2 cellular contexts compared by ENCODE assay signal in the genomic region with DNA sequence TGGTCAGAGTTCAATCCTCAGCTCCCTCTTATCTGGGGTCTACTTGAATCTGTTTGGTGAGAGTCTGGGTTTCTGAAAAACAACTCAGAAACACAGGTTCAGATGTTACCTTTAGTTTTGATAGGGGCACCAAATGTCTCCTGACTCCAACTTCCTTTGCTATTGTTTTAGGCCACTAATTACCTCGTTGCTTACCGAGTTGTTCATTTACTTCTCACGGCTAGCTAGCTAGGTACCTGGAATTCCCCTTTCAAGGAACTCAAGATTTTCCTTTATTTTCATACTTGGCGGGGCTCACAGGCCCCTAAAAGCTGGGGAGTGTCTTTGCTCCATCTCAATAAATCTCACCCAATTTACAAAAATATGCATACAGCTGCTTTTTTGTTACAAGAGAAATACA.
TF ChIP-seq lines count a peak whose summit lies in the region.

No MANE protein-coding gene starts in this region.

TF ChIP-seq in GM23338, 12 proteins besides CTCF, POLR2A, EP300 and RAD21:
- TF ChIP-seq, protein P1, sequence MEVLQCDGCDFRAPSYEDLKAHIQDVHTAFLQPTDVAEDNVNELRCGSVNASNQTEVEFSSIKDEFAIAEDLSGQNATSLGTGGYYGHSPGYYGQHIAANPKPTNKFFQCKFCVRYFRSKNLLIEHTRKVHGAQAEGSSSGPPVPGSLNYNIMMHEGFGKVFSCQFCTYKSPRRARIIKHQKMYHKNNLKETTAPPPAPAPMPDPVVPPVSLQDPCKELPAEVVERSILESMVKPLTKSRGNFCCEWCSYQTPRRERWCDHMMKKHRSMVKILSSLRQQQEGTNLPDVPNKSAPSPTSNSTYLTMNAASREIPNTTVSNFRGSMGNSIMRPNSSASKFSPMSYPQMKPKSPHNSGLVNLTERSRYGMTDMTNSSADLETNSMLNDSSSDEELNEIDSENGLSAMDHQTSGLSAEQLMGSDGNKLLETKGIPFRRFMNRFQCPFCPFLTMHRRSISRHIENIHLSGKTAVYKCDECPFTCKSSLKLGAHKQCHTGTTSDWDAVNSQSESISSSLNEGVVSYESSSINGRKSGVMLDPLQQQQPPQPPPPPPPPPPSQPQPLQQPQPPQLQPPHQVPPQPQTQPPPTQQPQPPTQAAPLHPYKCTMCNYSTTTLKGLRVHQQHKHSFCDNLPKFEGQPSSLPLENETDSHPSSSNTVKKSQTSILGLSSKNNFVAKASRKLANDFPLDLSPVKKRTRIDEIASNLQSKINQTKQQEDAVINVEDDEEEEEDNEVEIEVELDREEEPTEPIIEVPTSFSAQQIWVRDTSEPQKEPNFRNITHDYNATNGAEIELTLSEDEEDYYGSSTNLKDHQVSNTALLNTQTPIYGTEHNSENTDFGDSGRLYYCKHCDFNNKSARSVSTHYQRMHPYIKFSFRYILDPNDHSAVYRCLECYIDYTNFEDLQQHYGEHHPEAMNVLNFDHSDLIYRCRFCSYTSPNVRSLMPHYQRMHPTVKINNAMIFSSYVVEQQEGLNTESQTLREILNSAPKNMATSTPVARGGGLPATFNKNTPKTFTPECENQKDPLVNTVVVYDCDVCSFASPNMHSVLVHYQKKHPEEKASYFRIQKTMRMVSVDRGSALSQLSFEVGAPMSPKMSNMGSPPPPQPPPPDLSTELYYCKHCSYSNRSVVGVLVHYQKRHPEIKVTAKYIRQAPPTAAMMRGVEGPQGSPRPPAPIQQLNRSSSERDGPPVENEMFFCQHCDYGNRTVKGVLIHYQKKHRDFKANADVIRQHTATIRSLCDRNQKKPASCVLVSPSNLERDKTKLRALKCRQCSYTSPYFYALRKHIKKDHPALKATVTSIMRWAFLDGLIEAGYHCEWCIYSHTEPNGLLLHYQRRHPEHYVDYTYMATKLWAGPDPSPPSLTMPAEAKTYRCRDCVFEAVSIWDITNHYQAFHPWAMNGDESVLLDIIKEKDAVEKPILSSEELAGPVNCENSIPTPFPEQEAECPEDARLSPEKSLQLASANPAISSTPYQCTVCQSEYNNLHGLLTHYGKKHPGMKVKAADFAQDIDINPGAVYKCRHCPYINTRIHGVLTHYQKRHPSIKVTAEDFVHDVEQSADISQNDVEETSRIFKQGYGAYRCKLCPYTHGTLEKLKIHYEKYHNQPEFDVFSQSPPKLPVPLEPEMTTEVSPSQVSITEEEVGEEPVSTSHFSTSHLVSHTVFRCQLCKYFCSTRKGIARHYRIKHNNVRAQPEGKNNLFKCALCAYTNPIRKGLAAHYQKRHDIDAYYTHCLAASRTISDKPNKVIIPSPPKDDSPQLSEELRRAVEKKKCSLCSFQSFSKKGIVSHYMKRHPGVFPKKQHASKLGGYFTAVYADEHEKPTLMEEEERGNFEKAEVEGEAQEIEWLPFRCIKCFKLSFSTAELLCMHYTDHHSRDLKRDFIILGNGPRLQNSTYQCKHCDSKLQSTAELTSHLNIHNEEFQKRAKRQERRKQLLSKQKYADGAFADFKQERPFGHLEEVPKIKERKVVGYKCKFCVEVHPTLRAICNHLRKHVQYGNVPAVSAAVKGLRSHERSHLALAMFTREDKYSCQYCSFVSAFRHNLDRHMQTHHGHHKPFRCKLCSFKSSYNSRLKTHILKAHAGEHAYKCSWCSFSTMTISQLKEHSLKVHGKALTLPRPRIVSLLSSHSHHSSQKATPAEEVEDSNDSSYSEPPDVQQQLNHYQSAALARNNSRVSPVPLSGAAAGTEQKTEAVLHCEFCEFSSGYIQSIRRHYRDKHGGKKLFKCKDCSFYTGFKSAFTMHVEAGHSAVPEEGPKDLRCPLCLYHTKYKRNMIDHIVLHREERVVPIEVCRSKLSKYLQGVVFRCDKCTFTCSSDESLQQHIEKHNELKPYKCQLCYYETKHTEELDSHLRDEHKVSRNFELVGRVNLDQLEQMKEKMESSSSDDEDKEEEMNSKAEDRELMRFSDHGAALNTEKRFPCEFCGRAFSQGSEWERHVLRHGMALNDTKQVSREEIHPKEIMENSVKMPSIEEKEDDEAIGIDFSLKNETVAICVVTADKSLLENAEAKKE (CRISPR knock-in tag; IDR thresholded peaks at IDR 0.05) = no peak
- TF ChIP-seq CREB1 (CRISPR knock-in tag; IDR thresholded peaks at IDR 0.05; ENCODE audit: low read depth) (no peak), EZH2phosphoT487 (IDR thresholded peaks at IDR 0.05; ENCODE audit: unreplicated experiment) (no peak), STAT1 (IDR thresholded peaks at IDR 0.05; ENCODE audit: unreplicated experiment) (no peak), ZNF331 (CRISPR knock-in tag; IDR thresholded peaks at IDR 0.05; ENCODE audit: low read depth) (no peak), POLR2AphosphoS5 (IDR thresholded peaks at IDR 0.05; ENCODE audit: low read depth) (no peak), ZNF114 (CRISPR knock-in tag; IDR thresholded peaks at IDR 0.05) (no peak)
- TF ChIP-seq, protein P2, sequence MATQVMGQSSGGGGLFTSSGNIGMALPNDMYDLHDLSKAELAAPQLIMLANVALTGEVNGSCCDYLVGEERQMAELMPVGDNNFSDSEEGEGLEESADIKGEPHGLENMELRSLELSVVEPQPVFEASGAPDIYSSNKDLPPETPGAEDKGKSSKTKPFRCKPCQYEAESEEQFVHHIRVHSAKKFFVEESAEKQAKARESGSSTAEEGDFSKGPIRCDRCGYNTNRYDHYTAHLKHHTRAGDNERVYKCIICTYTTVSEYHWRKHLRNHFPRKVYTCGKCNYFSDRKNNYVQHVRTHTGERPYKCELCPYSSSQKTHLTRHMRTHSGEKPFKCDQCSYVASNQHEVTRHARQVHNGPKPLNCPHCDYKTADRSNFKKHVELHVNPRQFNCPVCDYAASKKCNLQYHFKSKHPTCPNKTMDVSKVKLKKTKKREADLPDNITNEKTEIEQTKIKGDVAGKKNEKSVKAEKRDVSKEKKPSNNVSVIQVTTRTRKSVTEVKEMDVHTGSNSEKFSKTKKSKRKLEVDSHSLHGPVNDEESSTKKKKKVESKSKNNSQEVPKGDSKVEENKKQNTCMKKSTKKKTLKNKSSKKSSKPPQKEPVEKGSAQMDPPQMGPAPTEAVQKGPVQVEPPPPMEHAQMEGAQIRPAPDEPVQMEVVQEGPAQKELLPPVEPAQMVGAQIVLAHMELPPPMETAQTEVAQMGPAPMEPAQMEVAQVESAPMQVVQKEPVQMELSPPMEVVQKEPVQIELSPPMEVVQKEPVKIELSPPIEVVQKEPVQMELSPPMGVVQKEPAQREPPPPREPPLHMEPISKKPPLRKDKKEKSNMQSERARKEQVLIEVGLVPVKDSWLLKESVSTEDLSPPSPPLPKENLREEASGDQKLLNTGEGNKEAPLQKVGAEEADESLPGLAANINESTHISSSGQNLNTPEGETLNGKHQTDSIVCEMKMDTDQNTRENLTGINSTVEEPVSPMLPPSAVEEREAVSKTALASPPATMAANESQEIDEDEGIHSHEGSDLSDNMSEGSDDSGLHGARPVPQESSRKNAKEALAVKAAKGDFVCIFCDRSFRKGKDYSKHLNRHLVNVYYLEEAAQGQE (IDR thresholded peaks at IDR 0.05; ENCODE audit: unreplicated experiment) = no peak
- TF ChIP-seq, protein P3, sequence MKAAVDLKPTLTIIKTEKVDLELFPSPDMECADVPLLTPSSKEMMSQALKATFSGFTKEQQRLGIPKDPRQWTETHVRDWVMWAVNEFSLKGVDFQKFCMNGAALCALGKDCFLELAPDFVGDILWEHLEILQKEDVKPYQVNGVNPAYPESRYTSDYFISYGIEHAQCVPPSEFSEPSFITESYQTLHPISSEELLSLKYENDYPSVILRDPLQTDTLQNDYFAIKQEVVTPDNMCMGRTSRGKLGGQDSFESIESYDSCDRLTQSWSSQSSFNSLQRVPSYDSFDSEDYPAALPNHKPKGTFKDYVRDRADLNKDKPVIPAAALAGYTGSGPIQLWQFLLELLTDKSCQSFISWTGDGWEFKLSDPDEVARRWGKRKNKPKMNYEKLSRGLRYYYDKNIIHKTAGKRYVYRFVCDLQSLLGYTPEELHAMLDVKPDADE (IDR thresholded peaks at IDR 0.05) = no peak

TF ChIP-seq in H1, 55 proteins besides CTCF, POLR2A, EP300 and RAD21 (continued from another document):
- TF ChIP-seq POU5F1 (IDR thresholded peaks at IDR 0.05; ENCODE audit: low read depth, low read length) = no peak
- no peak for TF ChIP-seq POLR2AphosphoS5 (IDR thresholded peaks at IDR 0.05; ENCODE audit: low read depth, low read length)
- TF ChIP-seq NRF1 (IDR thresholded peaks at IDR 0.05; ENCODE audit: low read depth, low read length) = no peak
- no peak for TF ChIP-seq CHD2 (IDR thresholded peaks at IDR 0.05; ENCODE audit: low read length)
